In the genomic region with DNA sequence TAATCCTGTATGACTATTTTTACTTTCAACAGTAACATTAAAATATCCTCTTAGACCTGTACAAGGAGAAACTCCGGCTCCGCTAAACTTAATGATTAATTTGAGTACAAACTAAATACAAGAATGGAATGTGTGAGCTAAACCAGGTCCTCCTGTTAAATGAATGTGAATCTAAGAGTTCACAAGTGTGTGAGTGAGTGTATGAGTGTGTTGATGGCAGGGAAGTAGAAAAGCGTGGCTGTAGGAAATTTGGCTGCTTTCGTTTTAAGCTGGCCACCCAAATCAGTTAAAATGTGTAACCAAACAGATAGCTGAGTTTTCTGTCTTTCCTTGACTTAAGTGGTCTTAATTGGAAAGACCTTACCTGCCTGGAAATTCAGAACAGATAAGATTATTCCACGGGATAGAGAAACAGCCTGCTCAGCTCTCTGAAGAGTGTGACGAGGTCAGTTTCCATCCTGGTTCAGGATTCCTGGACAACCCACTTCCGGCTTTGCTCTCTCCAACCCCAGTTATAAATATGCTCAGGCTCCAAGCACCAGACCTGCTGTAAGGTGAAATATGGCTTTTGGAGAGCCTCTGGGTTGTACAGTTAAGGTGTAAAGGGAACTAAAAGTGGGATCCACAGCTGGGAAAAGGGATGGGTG, we compare ENCODE assay signal across 14 cellular contexts.
DNase-seq lines count a peak whose midpoint lies in the region; ATAC-seq and TF ChIP-seq lines count a peak whose summit lies in the region.
"Had no signal": no experiment of that assay in that cellular context is flagged by ENCODE, and none has a peak within 500 bp of the region (broad histone marks: within the 10 kb centered on the region; RNA-seq: fewer than 3 reads in every experiment).

No MANE protein-coding gene starts in this region.

- peaks cover 3% of the 10 kb centered on the region; the same call in 1 of the 2 replicates for H3K4me1 ChIP-seq in Panc1 (ENCODE audit: control insufficient read depth, insufficient read depth, low read length)

- no peaks in the 10 kb centered on the region for H3K9me3 ChIP-seq in Panc1 (ENCODE audit: control insufficient read depth, insufficient read depth, low read depth, low read length)

- intact Hi-C loops in Panc1 (cut with micrococcal nuclease; ENCODE audit: unreplicated experiment) (no loop called here), Right ventricle myocardium superior (cut with DNase I) (no loop called here)

- H3K27ac ChIP-seq in Panc1 (ENCODE audit: low read length), result peak overlapping the region; percentile 83
- H3K27ac ChIP-seq: HL-60 had no signal

- in situ Hi-C loops in ACHN (cut with HindIII; ENCODE audit: low pct_ligation_motif_present, low pct_unique_long_range_greater_than_20kb, low sequenced_read_pairs), result no loop called here
- in situ Hi-C loops in Panc1 (cut with HindIII; ENCODE audit: low pct_unique_long_range_greater_than_20kb, low sequenced_read_pairs), result no loop called here

- DNase-seq in ACHN (peak; percentile 63), Panc1 (ENCODE audit: low read depth, low spot score) (peak; percentile 1), Right ventricle myocardium superior (no peak), myocyte (ENCODE audit: low read depth) (peak; percentile 13), DMS79 treated with DMSO at 0.1 percent for 48 hours (lab: John Stamatoyannopoulos, UW) (no peak), HuH-7.5 (ENCODE audit: low spot score) (no peak)
- DNase-seq: activated B cell treated with CpG ODN at 0.5 μM for 24 hours; cortex of kidney; GF-D8; NCI-H1436; stimulated activated CD4-positive, alpha-beta T cell treated with anti-CD3 and anti-CD28 coated beads, Interleukin-4, amount 100 ng/mL, for 4 hours had no signal

- ATAC-seq in Panc1 (peak; percentile 92), Right ventricle myocardium superior (ENCODE audit: poor library complexity) (peak; percentile 78), GM19452 (IDR thresholded peaks at IDR 0.05; ENCODE audit: unreplicated experiment) (no peak), GM18867 (IDR thresholded peaks at IDR 0.05; ENCODE audit: unreplicated experiment) (no peak)

- no peaks in the 10 kb centered on the region for H3K27me3 ChIP-seq in Panc1 (ENCODE audit: control insufficient read depth, insufficient read depth, low read length)

- no peak for TF ChIP-seq CTCF in Panc1 (IDR thresholded peaks at IDR 0.05)

- no peaks in the 10 kb centered on the region for H3K36me3 ChIP-seq in Panc1 (ENCODE audit: control insufficient read depth, insufficient read depth, low read length)

- peak overlapping the region; percentile 44 to 59 for H3K4me3 ChIP-seq in Panc1 (ENCODE audit: low read depth in 2 of 2, low read length in 2 of 2)

- BruUV-seq in Panc1 (replicated peaks; lab: Mats Ljungman, UMichigan), result no TSS peak

- CTCF ChIA-PET in Panc1 (lab: Charles Lee), result no interaction called here

- POLR2A ChIA-PET in Panc1 (lab: Charles Lee), result no interaction called here

Comparison
In these comparisons a context has a peak if more than half of its experiments do, and no peak if none do; other contexts are left out.
1. DNase-seq: peak in ACHN (single experiment), Panc1 (single experiment) and myocyte (single experiment); none in Right ventricle myocardium superior (single experiment), DMS79 treated with DMSO at 0.1 percent for 48 hours (single experiment) and HuH-7.5 (single experiment).
2. ATAC-seq: peak in Panc1 (single experiment) and Right ventricle myocardium superior (single experiment); none in GM19452 (single experiment) and GM18867 (single experiment).